ENCODE assay signal across 10 cellular contexts in genomic region chr15:82919231-82919886, GRCh38. TPM values are rescaled to one million over a fixed set of nuclear protein-coding genes. Genes with fewer than 3 reads are reported as not detected.
DNase-seq lines count a peak whose midpoint lies in the region; ATAC-seq and TF ChIP-seq lines count a peak whose summit lies in the region.
"Had no signal": no experiment of that assay in that cellular context is flagged by ENCODE, and none has a peak within 500 bp of the region (broad histone marks: within the 10 kb centered on the region; RNA-seq: fewer than 3 reads in every experiment).

No MANE protein-coding gene starts in this region.

- no peak for TF ChIP-seq CTCF in breast epithelium (IDR thresholded peaks at IDR 0.05)
- no peak for TF ChIP-seq CTCF in testis (IDR thresholded peaks at IDR 0.05)

- intact Hi-C loops in breast epithelium (cut with DNase I; ENCODE audit: low total_unique reads) (no loop called here), testis (cut with DNase I; ENCODE audit: low total_unique reads) (no loop called here)

- H3K27me3 ChIP-seq in breast epithelium (no peaks in the 10 kb centered on the region), testis (no peaks in the 10 kb centered on the region)

- H3K9me3 ChIP-seq in breast epithelium = no peaks in the 10 kb centered on the region
- no peaks in the 10 kb centered on the region for H3K9me3 ChIP-seq in testis

- 24 to 30% methylated on average over 6 of the region's 6 CpGs for WGBS in testis, 2 donors

- ATAC-seq in left lobe of liver = peak; percentile 71

- H3K4me3 ChIP-seq in breast epithelium (no peak overlapping the region), testis (no peak overlapping the region)

- H3K27ac ChIP-seq in breast epithelium (peak overlapping the region; percentile 83 to 88), testis (peak overlapping the region; percentile 50 to 76)

- in situ Hi-C loops in KBM-7 (cut with MboI; ENCODE audit: low pct_unique_long_range_greater_than_20kb, low sequenced_read_pairs) = no loop called here

- DNase-seq in DMS79 treated with DMSO at 0.1 percent for 48 hours (lab: John Stamatoyannopoulos, UW) = peak; percentile 16
- no peak for DNase-seq in DMS79 (lab: John Stamatoyannopoulos, UW)
- DNase-seq in breast epithelium (ENCODE audit: low spot score in 2 of 2) = peak; percentile 88 to 93
- peak; percentile 87 for DNase-seq in left lobe of liver (ENCODE audit: low spot score)
- peak; percentile 63 for DNase-seq in testis
- DNase-seq in KBM-7 = no peak
- no peak for DNase-seq in middle frontal gyrus (ENCODE audit: extremely low spot score, low spot score)
- no peak for DNase-seq in NCI-H1694 (lab: John Stamatoyannopoulos, UW)
- DNase-seq: activated effector memory CD4-positive, alpha-beta T cell treated with anti-CD3 and anti-CD28 coated beads, Interleukin-2, amount 50 U/mL, for 16 hours; DND-41 had no signal

- no peak for TF ChIP-seq POLR2A in breast epithelium (IDR thresholded peaks at IDR 0.05)
- no peak for TF ChIP-seq POLR2A in testis (IDR thresholded peaks at IDR 0.05)

- no peaks in the 10 kb centered on the region for H3K4me1 ChIP-seq in breast epithelium
- peaks cover 26% of the 10 kb centered on the region for H3K4me1 ChIP-seq in testis

- no peaks in the 10 kb centered on the region for H3K36me3 ChIP-seq in breast epithelium
- H3K36me3 ChIP-seq in testis (ENCODE audit: low read depth, missing control alignments) = no peaks in the 10 kb centered on the region

RNA-seq across cellular contexts. Expression of gene HOMER2, which starts 33.2 kb away (rescaled TPM):
- 100 to 1,000 TPM in 1 of 3 donors, 10 to 100 TPM in 1, 1 to 10 TPM in 1; 6.1 to 295 (median 77.7) TPM for total RNA-seq in breast epithelium
- total RNA-seq in left lobe of liver = 61.3 TPM
- 10 to 100 TPM; 38.5 to 40.5 TPM for total RNA-seq in testis
- polyA plus RNA-seq in testis (ENCODE audit: insufficient read depth, low read depth, low replicate concordance) = 18.7 TPM

Comparison
In these comparisons a context has a peak if more than half of its experiments do, and no peak if none do; other contexts are left out.
1. DNase-seq: peak in DMS79 treated with DMSO at 0.1 percent for 48 hours (single experiment), breast epithelium (2 of 2), left lobe of liver (single experiment) and testis (single experiment); none in DMS79 (single experiment), KBM-7 (single experiment), middle frontal gyrus (single experiment) and NCI-H1694 (single experiment).